ENCODE assay signal across 1 cellular context in the genomic region with DNA sequence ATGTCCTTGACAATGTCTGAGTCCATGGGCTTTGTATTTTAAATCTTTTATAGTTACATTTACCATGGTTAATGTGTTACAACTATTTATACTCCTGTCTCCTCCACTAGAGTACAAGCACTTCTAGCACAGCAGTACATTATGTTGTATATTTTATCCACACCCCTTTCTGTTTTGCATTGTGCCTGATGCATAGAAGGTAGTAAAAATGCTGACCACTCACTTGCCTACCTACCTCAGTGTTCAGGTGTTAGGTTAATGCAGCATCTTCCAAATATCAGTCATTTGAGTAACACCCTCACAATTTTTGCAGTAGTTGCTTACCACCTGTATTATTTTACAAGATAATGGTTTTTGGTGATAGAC.
TF ChIP-seq lines count a peak whose summit lies in the region.

No MANE protein-coding gene starts in this region.

TF ChIP-seq in GM12878, 131 proteins besides CTCF, POLR2A, EP300 and RAD21:
- TF ChIP-seq ZNF274 (IDR thresholded peaks at IDR 0.05; ENCODE audit: insufficient read depth, insufficient read length) (no peak), RCOR1 (conservative IDR thresholded peaks at IDR 0.05; ENCODE audit: low read depth, low read length) (no peak), PML (IDR thresholded peaks at IDR 0.05; ENCODE audit: low read length) (no peak), TCF7 (IDR thresholded peaks at IDR 0.05; ENCODE audit: borderline replicate concordance) (no peak), CHD4 (IDR thresholded peaks at IDR 0.05) (no peak), NFYA (IDR thresholded peaks at IDR 0.05; ENCODE audit: borderline replicate concordance, low read depth, low read length) (no peak), SP1 (IDR thresholded peaks at IDR 0.05; ENCODE audit: low read depth, low read length) (no peak), JUND (IDR thresholded peaks at IDR 0.05; ENCODE audit: low read depth, low read length) (no peak), YY1 (IDR thresholded peaks at IDR 0.05; ENCODE audit: low read depth, low read length) (no peak), BMI1 (IDR thresholded peaks at IDR 0.05; ENCODE audit: borderline replicate concordance) (no peak), IKZF1 (conservative IDR thresholded peaks at IDR 0.05) (no peak), KDM1A (IDR thresholded peaks at IDR 0.05; ENCODE audit: borderline replicate concordance) (no peak), MXI1 (IDR thresholded peaks at IDR 0.05; ENCODE audit: low read depth, low read length) (no peak)
- TF ChIP-seq, protein P1, sequence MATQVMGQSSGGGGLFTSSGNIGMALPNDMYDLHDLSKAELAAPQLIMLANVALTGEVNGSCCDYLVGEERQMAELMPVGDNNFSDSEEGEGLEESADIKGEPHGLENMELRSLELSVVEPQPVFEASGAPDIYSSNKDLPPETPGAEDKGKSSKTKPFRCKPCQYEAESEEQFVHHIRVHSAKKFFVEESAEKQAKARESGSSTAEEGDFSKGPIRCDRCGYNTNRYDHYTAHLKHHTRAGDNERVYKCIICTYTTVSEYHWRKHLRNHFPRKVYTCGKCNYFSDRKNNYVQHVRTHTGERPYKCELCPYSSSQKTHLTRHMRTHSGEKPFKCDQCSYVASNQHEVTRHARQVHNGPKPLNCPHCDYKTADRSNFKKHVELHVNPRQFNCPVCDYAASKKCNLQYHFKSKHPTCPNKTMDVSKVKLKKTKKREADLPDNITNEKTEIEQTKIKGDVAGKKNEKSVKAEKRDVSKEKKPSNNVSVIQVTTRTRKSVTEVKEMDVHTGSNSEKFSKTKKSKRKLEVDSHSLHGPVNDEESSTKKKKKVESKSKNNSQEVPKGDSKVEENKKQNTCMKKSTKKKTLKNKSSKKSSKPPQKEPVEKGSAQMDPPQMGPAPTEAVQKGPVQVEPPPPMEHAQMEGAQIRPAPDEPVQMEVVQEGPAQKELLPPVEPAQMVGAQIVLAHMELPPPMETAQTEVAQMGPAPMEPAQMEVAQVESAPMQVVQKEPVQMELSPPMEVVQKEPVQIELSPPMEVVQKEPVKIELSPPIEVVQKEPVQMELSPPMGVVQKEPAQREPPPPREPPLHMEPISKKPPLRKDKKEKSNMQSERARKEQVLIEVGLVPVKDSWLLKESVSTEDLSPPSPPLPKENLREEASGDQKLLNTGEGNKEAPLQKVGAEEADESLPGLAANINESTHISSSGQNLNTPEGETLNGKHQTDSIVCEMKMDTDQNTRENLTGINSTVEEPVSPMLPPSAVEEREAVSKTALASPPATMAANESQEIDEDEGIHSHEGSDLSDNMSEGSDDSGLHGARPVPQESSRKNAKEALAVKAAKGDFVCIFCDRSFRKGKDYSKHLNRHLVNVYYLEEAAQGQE (IDR thresholded peaks at IDR 0.05; ENCODE audit: low read depth, low read length) = no peak
- TF ChIP-seq, protein P2, sequence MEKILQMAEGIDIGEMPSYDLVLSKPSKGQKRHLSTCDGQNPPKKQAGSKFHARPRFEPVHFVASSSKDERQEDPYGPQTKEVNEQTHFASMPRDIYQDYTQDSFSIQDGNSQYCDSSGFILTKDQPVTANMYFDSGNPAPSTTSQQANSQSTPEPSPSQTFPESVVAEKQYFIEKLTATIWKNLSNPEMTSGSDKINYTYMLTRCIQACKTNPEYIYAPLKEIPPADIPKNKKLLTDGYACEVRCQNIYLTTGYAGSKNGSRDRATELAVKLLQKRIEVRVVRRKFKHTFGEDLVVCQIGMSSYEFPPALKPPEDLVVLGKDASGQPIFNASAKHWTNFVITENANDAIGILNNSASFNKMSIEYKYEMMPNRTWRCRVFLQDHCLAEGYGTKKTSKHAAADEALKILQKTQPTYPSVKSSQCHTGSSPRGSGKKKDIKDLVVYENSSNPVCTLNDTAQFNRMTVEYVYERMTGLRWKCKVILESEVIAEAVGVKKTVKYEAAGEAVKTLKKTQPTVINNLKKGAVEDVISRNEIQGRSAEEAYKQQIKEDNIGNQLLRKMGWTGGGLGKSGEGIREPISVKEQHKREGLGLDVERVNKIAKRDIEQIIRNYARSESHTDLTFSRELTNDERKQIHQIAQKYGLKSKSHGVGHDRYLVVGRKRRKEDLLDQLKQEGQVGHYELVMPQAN (conservative IDR thresholded peaks at IDR 0.05) = no peak
- TF ChIP-seq, protein P3, sequence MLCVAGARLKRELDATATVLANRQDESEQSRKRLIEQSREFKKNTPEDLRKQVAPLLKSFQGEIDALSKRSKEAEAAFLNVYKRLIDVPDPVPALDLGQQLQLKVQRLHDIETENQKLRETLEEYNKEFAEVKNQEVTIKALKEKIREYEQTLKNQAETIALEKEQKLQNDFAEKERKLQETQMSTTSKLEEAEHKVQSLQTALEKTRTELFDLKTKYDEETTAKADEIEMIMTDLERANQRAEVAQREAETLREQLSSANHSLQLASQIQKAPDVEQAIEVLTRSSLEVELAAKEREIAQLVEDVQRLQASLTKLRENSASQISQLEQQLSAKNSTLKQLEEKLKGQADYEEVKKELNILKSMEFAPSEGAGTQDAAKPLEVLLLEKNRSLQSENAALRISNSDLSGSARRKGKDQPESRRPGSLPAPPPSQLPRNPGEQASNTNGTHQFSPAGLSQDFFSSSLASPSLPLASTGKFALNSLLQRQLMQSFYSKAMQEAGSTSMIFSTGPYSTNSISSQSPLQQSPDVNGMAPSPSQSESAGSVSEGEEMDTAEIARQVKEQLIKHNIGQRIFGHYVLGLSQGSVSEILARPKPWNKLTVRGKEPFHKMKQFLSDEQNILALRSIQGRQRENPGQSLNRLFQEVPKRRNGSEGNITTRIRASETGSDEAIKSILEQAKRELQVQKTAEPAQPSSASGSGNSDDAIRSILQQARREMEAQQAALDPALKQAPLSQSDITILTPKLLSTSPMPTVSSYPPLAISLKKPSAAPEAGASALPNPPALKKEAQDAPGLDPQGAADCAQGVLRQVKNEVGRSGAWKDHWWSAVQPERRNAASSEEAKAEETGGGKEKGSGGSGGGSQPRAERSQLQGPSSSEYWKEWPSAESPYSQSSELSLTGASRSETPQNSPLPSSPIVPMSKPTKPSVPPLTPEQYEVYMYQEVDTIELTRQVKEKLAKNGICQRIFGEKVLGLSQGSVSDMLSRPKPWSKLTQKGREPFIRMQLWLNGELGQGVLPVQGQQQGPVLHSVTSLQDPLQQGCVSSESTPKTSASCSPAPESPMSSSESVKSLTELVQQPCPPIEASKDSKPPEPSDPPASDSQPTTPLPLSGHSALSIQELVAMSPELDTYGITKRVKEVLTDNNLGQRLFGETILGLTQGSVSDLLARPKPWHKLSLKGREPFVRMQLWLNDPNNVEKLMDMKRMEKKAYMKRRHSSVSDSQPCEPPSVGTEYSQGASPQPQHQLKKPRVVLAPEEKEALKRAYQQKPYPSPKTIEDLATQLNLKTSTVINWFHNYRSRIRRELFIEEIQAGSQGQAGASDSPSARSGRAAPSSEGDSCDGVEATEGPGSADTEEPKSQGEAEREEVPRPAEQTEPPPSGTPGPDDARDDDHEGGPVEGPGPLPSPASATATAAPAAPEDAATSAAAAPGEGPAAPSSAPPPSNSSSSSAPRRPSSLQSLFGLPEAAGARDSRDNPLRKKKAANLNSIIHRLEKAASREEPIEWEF (IDR thresholded peaks at IDR 0.05; ENCODE audit: insufficient replicate concordance, low read depth, low read length) = no peak
- TF ChIP-seq, protein P4, sequence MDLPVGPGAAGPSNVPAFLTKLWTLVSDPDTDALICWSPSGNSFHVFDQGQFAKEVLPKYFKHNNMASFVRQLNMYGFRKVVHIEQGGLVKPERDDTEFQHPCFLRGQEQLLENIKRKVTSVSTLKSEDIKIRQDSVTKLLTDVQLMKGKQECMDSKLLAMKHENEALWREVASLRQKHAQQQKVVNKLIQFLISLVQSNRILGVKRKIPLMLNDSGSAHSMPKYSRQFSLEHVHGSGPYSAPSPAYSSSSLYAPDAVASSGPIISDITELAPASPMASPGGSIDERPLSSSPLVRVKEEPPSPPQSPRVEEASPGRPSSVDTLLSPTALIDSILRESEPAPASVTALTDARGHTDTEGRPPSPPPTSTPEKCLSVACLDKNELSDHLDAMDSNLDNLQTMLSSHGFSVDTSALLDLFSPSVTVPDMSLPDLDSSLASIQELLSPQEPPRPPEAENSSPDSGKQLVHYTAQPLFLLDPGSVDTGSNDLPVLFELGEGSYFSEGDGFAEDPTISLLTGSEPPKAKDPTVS (IDR thresholded peaks at IDR 0.05; ENCODE audit: low read depth, low read length) = no peak
- TF ChIP-seq, protein P5, sequence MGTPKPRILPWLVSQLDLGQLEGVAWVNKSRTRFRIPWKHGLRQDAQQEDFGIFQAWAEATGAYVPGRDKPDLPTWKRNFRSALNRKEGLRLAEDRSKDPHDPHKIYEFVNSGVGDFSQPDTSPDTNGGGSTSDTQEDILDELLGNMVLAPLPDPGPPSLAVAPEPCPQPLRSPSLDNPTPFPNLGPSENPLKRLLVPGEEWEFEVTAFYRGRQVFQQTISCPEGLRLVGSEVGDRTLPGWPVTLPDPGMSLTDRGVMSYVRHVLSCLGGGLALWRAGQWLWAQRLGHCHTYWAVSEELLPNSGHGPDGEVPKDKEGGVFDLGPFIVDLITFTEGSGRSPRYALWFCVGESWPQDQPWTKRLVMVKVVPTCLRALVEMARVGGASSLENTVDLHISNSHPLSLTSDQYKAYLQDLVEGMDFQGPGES (IDR thresholded peaks at IDR 0.05) = no peak
- TF ChIP-seq, protein P6, sequence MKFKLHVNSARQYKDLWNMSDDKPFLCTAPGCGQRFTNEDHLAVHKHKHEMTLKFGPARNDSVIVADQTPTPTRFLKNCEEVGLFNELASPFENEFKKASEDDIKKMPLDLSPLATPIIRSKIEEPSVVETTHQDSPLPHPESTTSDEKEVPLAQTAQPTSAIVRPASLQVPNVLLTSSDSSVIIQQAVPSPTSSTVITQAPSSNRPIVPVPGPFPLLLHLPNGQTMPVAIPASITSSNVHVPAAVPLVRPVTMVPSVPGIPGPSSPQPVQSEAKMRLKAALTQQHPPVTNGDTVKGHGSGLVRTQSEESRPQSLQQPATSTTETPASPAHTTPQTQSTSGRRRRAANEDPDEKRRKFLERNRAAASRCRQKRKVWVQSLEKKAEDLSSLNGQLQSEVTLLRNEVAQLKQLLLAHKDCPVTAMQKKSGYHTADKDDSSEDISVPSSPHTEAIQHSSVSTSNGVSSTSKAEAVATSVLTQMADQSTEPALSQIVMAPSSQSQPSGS (IDR thresholded peaks at IDR 0.05; ENCODE audit: low read length) = no peak
- TF ChIP-seq, protein P7, sequence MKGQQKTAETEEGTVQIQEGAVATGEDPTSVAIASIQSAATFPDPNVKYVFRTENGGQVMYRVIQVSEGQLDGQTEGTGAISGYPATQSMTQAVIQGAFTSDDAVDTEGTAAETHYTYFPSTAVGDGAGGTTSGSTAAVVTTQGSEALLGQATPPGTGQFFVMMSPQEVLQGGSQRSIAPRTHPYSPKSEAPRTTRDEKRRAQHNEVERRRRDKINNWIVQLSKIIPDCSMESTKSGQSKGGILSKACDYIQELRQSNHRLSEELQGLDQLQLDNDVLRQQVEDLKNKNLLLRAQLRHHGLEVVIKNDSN (IDR thresholded peaks at IDR 0.05; ENCODE audit: borderline replicate concordance, extremely low read length, insufficient read depth, low read depth, low read length) = no peak
TF ChIP-seq in GM12878: peak in this region for 0.
